ENCODE assay signal across 16 cellular contexts in genomic region chr4:38150021-38150671, GRCh38.
DNase-seq lines count a peak whose midpoint lies in the region; ATAC-seq and TF ChIP-seq lines count a peak whose summit lies in the region.
"Had no signal": no experiment of that assay in that cellular context is flagged by ENCODE, and none has a peak within 500 bp of the region (broad histone marks: within the 10 kb centered on the region; RNA-seq: fewer than 3 reads in every experiment).

No MANE protein-coding gene starts in this region.

- no peaks in the 10 kb centered on the region for H3K9me3 ChIP-seq in GM23248 (ENCODE audit: low read depth)
- H3K9me3 ChIP-seq in ascending aorta = no peaks in the 10 kb centered on the region
- H3K9me3 ChIP-seq in hepatocyte (ENCODE audit: low read depth) = no peaks in the 10 kb centered on the region
- H3K9me3 ChIP-seq: testis had no signal

- H3K4me1 ChIP-seq in GM23248 (ENCODE audit: insufficient read depth) (peaks cover 51% of the 10 kb centered on the region), ascending aorta (peaks cover 3 to 17% of the 10 kb centered on the region in 2 donors), hepatocyte (ENCODE audit: insufficient read depth) (peaks cover 53% of the 10 kb centered on the region)
- H3K4me1 ChIP-seq: testis had no signal

- H3K27me3 Mint-ChIP-seq in type B pancreatic cell = no peaks in the 10 kb centered on the region
- H3K27me3 Mint-ChIP-seq in effector memory CD8-positive, alpha-beta T cell = no peaks in the 10 kb centered on the region
- H3K27me3 Mint-ChIP-seq: CD4-positive, alpha-beta T cell had no signal

- H3K4me2 ChIP-seq in GM23248 (ENCODE audit: unreplicated experiment) = peak overlapping the region; percentile 53
- H3K4me2 ChIP-seq in hepatocyte = peak overlapping the region; percentile 19

- TF ChIP-seq CTCF in ascending aorta (IDR thresholded peaks at IDR 0.05) (no peak), hepatocyte (IDR thresholded peaks at IDR 0.05; ENCODE audit: poor library complexity) (no peak), type B pancreatic cell (conservative IDR thresholded peaks at IDR 0.05) (no peak)

- peak overlapping the region; percentile 81 for H3K27ac ChIP-seq in GM23248
- H3K27ac ChIP-seq in ascending aorta = peak overlapping the region; percentile 2 to 32
- peak overlapping the region; percentile 82 for H3K27ac ChIP-seq in hepatocyte
- H3K27ac ChIP-seq: testis had no signal

- peaks cover 3% of the 10 kb centered on the region for H3K36me3 Mint-ChIP-seq in type B pancreatic cell
- H3K36me3 Mint-ChIP-seq in effector memory CD8-positive, alpha-beta T cell (ENCODE audit: insufficient read depth) = no peaks in the 10 kb centered on the region

- H3K9me3 Mint-ChIP-seq in type B pancreatic cell = no peaks in the 10 kb centered on the region
- H3K9me3 Mint-ChIP-seq in effector memory CD8-positive, alpha-beta T cell = no peaks in the 10 kb centered on the region
- H3K9me3 Mint-ChIP-seq: activated CD8-positive, alpha-beta T cell treated with anti-CD3 and anti-CD28 coated beads for 36 hours; CD4-positive, alpha-beta T cell had no signal

- no peak for ATAC-seq in effector memory CD8-positive, alpha-beta T cell (replicated peaks)
- ATAC-seq: activated CD8-positive, alpha-beta T cell treated with anti-CD3 and anti-CD28 coated beads for 36 hours; GM12878 had no signal

- peak overlapping the region; percentile 47 for H3K9ac ChIP-seq in GM23248

- WGBS in GM23248 (ENCODE audit: low coverage in 1 of 2, low lambda C conversion rate in 2 of 2, missing lambda C conversion rate in 2 of 2), 2 experiments = 50 to 53% methylated on average over 7 of the region's 7 CpGs
- WGBS in hepatocyte (ENCODE audit: low lambda C conversion rate, missing lambda C conversion rate) = 45% methylated on average over 7 of the region's 7 CpGs

- DNase-seq in GM23248 (peak; percentile 85), ascending aorta (ENCODE audit: low spot score in 2 of 2) (no peak), hepatocyte (ENCODE audit: low spot score) (no peak), type B pancreatic cell (ENCODE audit: extremely low spot score, unreplicated experiment) (no peak), retina (no peak), D341Med (ENCODE audit: low spot score) (no peak)
- no peak for DNase-seq in effector memory CD8-positive, alpha-beta T cell
- DNase-seq: activated CD8-positive, alpha-beta T cell treated with anti-CD3 and anti-CD28 coated beads for 36 hours; amygdala; CD4-positive, alpha-beta T cell; GOT3; mammary epithelial cell; NCI-H526 treated with DMSO at 0.1 percent for 48 hours; nephron progenitor cell; testis had no signal

- H3K4me3 ChIP-seq in GM23248 (peak overlapping the region; percentile 29; the same call in 1 of the 2 replicates), ascending aorta (no peak overlapping the region), hepatocyte (no peak overlapping the region)
- H3K4me3 ChIP-seq: GM12878, testis had no signal

- peaks cover 36% of the 10 kb centered on the region for H3F3A ChIP-seq in GM23248 (ENCODE audit: insufficient read depth)

- H3K27ac Mint-ChIP-seq in type B pancreatic cell = no peak overlapping the region
- H3K27ac Mint-ChIP-seq in effector memory CD8-positive, alpha-beta T cell = peak overlapping the region in 1 of 2 donors; percentile 39
- H3K27ac Mint-ChIP-seq: activated CD8-positive, alpha-beta T cell treated with anti-CD3 and anti-CD28 coated beads for 36 hours; CD4-positive, alpha-beta T cell had no signal

- H2AFZ ChIP-seq in GM23248 (no peak overlapping the region), hepatocyte (no peak overlapping the region)

- in situ Hi-C loops in GM23248 (cut with MboI) = no loop called here

- H3K79me2 ChIP-seq in GM23248 (ENCODE audit: insufficient read depth) (no peaks in the 10 kb centered on the region), hepatocyte (no peaks in the 10 kb centered on the region)

- no peaks in the 10 kb centered on the region for H3K27me3 ChIP-seq in GM23248 (replicated peaks; ENCODE audit: insufficient read depth)
- no peaks in the 10 kb centered on the region for H3K27me3 ChIP-seq in ascending aorta
- no peaks in the 10 kb centered on the region for H3K27me3 ChIP-seq in hepatocyte
- H3K27me3 ChIP-seq: testis had no signal

- H3K4me3 Mint-ChIP-seq in type B pancreatic cell = peak overlapping the region; percentile 29
- no peak overlapping the region for H3K4me3 Mint-ChIP-seq in effector memory CD8-positive, alpha-beta T cell
- H3K4me3 Mint-ChIP-seq: activated CD8-positive, alpha-beta T cell treated with anti-CD3 and anti-CD28 coated beads for 36 hours; CD4-positive, alpha-beta T cell; nephron progenitor cell had no signal

- intact Hi-C loops in ascending aorta (cut with DNase I) = no loop called here

- H3K36me3 ChIP-seq in GM23248 (ENCODE audit: low read depth) = no peaks in the 10 kb centered on the region
- H3K36me3 ChIP-seq in ascending aorta = no peaks in the 10 kb centered on the region
- H3K36me3 ChIP-seq in hepatocyte (replicated peaks; ENCODE audit: insufficient read depth, low read depth) = no peaks in the 10 kb centered on the region

- H3K9me2 ChIP-seq in GM23248 (ENCODE audit: insufficient read depth) (no peaks in the 10 kb centered on the region), hepatocyte (replicated peaks; ENCODE audit: insufficient read depth) (no peaks in the 10 kb centered on the region)

- H3K4me1 Mint-ChIP-seq in type B pancreatic cell (ENCODE audit: unreplicated experiment) = peaks cover 39% of the 10 kb centered on the region
- H3K4me1 Mint-ChIP-seq in effector memory CD8-positive, alpha-beta T cell (ENCODE audit: low read depth in 2 of 2) = peaks cover 9 to 14% of the 10 kb centered on the region in 2 donors

- H4K20me1 ChIP-seq in GM23248 (ENCODE audit: insufficient read depth) = no peaks in the 10 kb centered on the region
- no peaks in the 10 kb centered on the region for H4K20me1 ChIP-seq in hepatocyte (ENCODE audit: insufficient read depth, poor library complexity, severe bottlenecking)

Comparison
In these comparisons a context has a peak if more than half of its experiments do, and no peak if none do; other contexts are left out.
1. H3K27ac ChIP-seq: peak in every context shown above with its lines; median percentile 82 in hepatocyte; 81 in GM23248; 17 in ascending aorta.